Comparison of ENCODE assay signal across 15 cellular contexts in genomic region chr3:70871909-70872656, GRCh38.
A peak's percentile ranks its signal among the peaks of the same experiment; 100 is the strongest.
DNase-seq lines count a peak whose midpoint lies in the region; ATAC-seq and TF ChIP-seq lines count a peak whose summit lies in the region.
"Had no signal": no experiment of that assay in that cellular context is flagged by ENCODE, and none has a peak within 500 bp of the region (broad histone marks: within the 10 kb centered on the region; RNA-seq: fewer than 3 reads in every experiment).

No MANE protein-coding gene starts in this region.

- H3K79me2 ChIP-seq in SK-N-SH (ENCODE audit: insufficient read depth): no peaks in the 10 kb centered on the region

- H3K9ac ChIP-seq in SK-N-SH (no peak overlapping the region), subcutaneous abdominal adipose tissue (ENCODE audit: low read length in 5 of 5) (no peak overlapping the region)

- no peaks in the 10 kb centered on the region for H3K27me3 ChIP-seq in SK-N-SH (ENCODE audit: insufficient read depth)
- no peaks in the 10 kb centered on the region for H3K27me3 ChIP-seq in subcutaneous abdominal adipose tissue (ENCODE audit: control insufficient read depth in 5 of 5, insufficient read depth in 4 of 5, low read length in 5 of 5)

- 62% methylated on average over 4 of the region's 4 CpGs for WGBS in SK-N-SH (ENCODE audit: low lambda C conversion rate)

- H2AFZ ChIP-seq in SK-N-SH (ENCODE audit: low read depth): peak overlapping the region; percentile 44; the same call in 1 of the 2 replicates
- H2AFZ ChIP-seq: GM23338 had no signal

- no peak for TF ChIP-seq RAD21 in SK-N-SH (IDR thresholded peaks at IDR 0.05; ENCODE audit: low read length)

- H3F3A ChIP-seq in SK-N-SH (replicated peaks; ENCODE audit: insufficient read depth): no peaks in the 10 kb centered on the region

- CTCF ChIA-PET in SK-N-SH (lab: Yijun Ruan, JAX): no interaction called here

- H4K20me1 ChIP-seq in SK-N-SH (ENCODE audit: insufficient read depth): no peaks in the 10 kb centered on the region

- in situ Hi-C loops in astrocyte of the cerebellum (cut with HindIII; ENCODE audit: low sequenced_read_pairs): no loop called here

- no peaks in the 10 kb centered on the region for H3K9me2 ChIP-seq in SK-N-SH

- no peak for ATAC-seq in SK-N-SH treated with all-trans-retinoic acid at 6 μM for 48 hours
- ATAC-seq in HG03175 (IDR thresholded peaks at IDR 0.05; ENCODE audit: unreplicated experiment): no peak
- ATAC-seq: GM23338, T-helper 17 cell had no signal

- no peak for TF ChIP-seq CTCF in SK-N-SH (IDR thresholded peaks at IDR 0.05)
- no peak for TF ChIP-seq CTCF in astrocyte of the cerebellum (IDR thresholded peaks at IDR 0.05; ENCODE audit: low read depth, low read length, missing control alignments)

- H3K36me3 ChIP-seq in SK-N-SH (replicated peaks in 1 of 2; ENCODE audit: control insufficient read depth in 1 of 2, insufficient read depth in 2 of 2, low read length in 1 of 2): no peaks in the 10 kb centered on the region
- no peaks in the 10 kb centered on the region for H3K36me3 ChIP-seq in subcutaneous abdominal adipose tissue (ENCODE audit: control insufficient read depth in 5 of 5, insufficient read depth in 5 of 5, low read length in 5 of 5)

- H3K4me1 ChIP-seq in SK-N-SH (ENCODE audit: control insufficient read depth in 1 of 2, insufficient read depth in 2 of 2, low read depth in 1 of 2, low read length in 1 of 2): no peaks in the 10 kb centered on the region
- H3K4me1 ChIP-seq in subcutaneous abdominal adipose tissue (ENCODE audit: control insufficient read depth in 5 of 5, insufficient read depth in 5 of 5, low read length in 5 of 5): peaks cover 0 to 8% (median 3%) of the 10 kb centered on the region in 5 donors

- H3K4me3 ChIP-seq in SK-N-SH (ENCODE audit: low read depth in 2 of 2, low read length in 1 of 2) (no peak overlapping the region), astrocyte of the cerebellum (ENCODE audit: low read depth, low read length) (no peak overlapping the region), subcutaneous abdominal adipose tissue (ENCODE audit: low read depth in 1 of 5, low read length in 5 of 5) (no peak overlapping the region)
- H3K4me3 ChIP-seq: GM23338, smooth muscle cell had no signal

- H3K27ac ChIP-seq in SK-N-SH (ENCODE audit: low read depth in 2 of 2, low read length in 1 of 2) (no peak overlapping the region), subcutaneous abdominal adipose tissue (ENCODE audit: low read depth, low read length) (peak overlapping the region; percentile 52)
- H3K27ac ChIP-seq: 22Rv1 had no signal

- no peak for DNase-seq in SK-N-SH
- peak; percentile 31 for DNase-seq in astrocyte of the cerebellum (ENCODE audit: low read depth)
- DNase-seq in glomerular visceral epithelial cell (ENCODE audit: extremely low spot score): peak; percentile 63
- DNase-seq in dermis blood vessel endothelial cell: no peak
- DNase-seq in pons (ENCODE audit: low spot score): no peak
- DNase-seq: activated gamma-delta T cell treated with Interleukin-2 at 50 U/mL for 16 hours, kidney, NCI-H345, T-helper 17 cell had no signal

- no peaks in the 10 kb centered on the region for H3K9me3 ChIP-seq in SK-N-SH
- peaks cover 0 to 8% (median 3%) of the 10 kb centered on the region in 5 donors for H3K9me3 ChIP-seq in subcutaneous abdominal adipose tissue (ENCODE audit: control insufficient read depth in 5 of 5, low read length in 5 of 5)

- TF ChIP-seq EP300 in SK-N-SH (IDR thresholded peaks at IDR 0.05; ENCODE audit: borderline replicate concordance in 1 of 2, low read depth in 1 of 2, low read length in 1 of 2): no peak

- no peak overlapping the region for H3K4me2 ChIP-seq in SK-N-SH
- H3K4me2 ChIP-seq: GM23338, smooth muscle cell had no signal

- POLR2A ChIA-PET in SK-N-SH (lab: Yijun Ruan, JAX): no interaction called here

TF ChIP-seq in SK-N-SH, 30 proteins besides CTCF, POLR2A, EP300 and RAD21 (continues in another document):
- no peak for TF ChIP-seq GABPA (IDR thresholded peaks at IDR 0.05; ENCODE audit: low read depth)
- TF ChIP-seq MAX (IDR thresholded peaks at IDR 0.05; ENCODE audit: low read depth): no peak
- no peak for TF ChIP-seq TAF1 (IDR thresholded peaks at IDR 0.05; ENCODE audit: borderline replicate concordance, low read depth, low read length)
- TF ChIP-seq IRF3 (IDR thresholded peaks at IDR 0.05; ENCODE audit: low read depth, low read length): no peak
- TF ChIP-seq NRF1 (IDR thresholded peaks at IDR 0.05; ENCODE audit: low read depth, low read length): no peak
- TF ChIP-seq SIN3A (IDR thresholded peaks at IDR 0.05; ENCODE audit: borderline replicate concordance, low read depth, low read length): no peak
- no peak for TF ChIP-seq MEF2A (IDR thresholded peaks at IDR 0.05; ENCODE audit: borderline replicate concordance, low read depth)
- no peak for TF ChIP-seq TCF12 (IDR thresholded peaks at IDR 0.05)
- no peak for TF ChIP-seq RFX5 (IDR thresholded peaks at IDR 0.05; ENCODE audit: low read length)
- TF ChIP-seq MXI1 (IDR thresholded peaks at IDR 0.05; ENCODE audit: low read depth, low read length): no peak
- no peak for TF ChIP-seq EZH2phosphoT487 (IDR thresholded peaks at IDR 0.05; ENCODE audit: borderline replicate concordance, low read depth)
- TF ChIP-seq ELF1 (IDR thresholded peaks at IDR 0.05): no peak
- no peak for TF ChIP-seq RCOR1 (IDR thresholded peaks at IDR 0.05; ENCODE audit: low read length)
- no peak for TF ChIP-seq TEAD4 (IDR thresholded peaks at IDR 0.05; ENCODE audit: borderline replicate concordance, insufficient read depth)

TF ChIP-seq in SK-N-SH treated with all-trans-retinoic acid at 6 μM for 48 hours, 23 proteins besides CTCF, POLR2A, EP300 and RAD21:
- TF ChIP-seq BACH2 (CRISPR knock-in tag; IDR thresholded peaks at IDR 0.05; ENCODE audit: borderline replicate concordance) (no peak), CSDC2 (CRISPR knock-in tag; IDR thresholded peaks at IDR 0.05) (no peak), POU6F1 (CRISPR knock-in tag; IDR thresholded peaks at IDR 0.05; ENCODE audit: borderline replicate concordance, low read depth) (no peak), ZNF8 (CRISPR knock-in tag; IDR thresholded peaks at IDR 0.05) (no peak), ESRRG (CRISPR knock-in tag; IDR thresholded peaks at IDR 0.05) (no peak), TSHZ2 (CRISPR knock-in tag; IDR thresholded peaks at IDR 0.05) (no peak), ZFP3 (CRISPR knock-in tag; IDR thresholded peaks at IDR 0.05) (no peak), GLIS3 (CRISPR knock-in tag; IDR thresholded peaks at IDR 0.05) (no peak)

Comparison
In these comparisons a context has a peak if more than half of its experiments do, and no peak if none do; other contexts are left out.
1. DNase-seq: peak in astrocyte of the cerebellum (single experiment) and glomerular visceral epithelial cell (single experiment); none in SK-N-SH (single experiment), dermis blood vessel endothelial cell (single experiment) and pons (single experiment).